1 cellular context compared by ENCODE assay signal in the genomic region with DNA sequence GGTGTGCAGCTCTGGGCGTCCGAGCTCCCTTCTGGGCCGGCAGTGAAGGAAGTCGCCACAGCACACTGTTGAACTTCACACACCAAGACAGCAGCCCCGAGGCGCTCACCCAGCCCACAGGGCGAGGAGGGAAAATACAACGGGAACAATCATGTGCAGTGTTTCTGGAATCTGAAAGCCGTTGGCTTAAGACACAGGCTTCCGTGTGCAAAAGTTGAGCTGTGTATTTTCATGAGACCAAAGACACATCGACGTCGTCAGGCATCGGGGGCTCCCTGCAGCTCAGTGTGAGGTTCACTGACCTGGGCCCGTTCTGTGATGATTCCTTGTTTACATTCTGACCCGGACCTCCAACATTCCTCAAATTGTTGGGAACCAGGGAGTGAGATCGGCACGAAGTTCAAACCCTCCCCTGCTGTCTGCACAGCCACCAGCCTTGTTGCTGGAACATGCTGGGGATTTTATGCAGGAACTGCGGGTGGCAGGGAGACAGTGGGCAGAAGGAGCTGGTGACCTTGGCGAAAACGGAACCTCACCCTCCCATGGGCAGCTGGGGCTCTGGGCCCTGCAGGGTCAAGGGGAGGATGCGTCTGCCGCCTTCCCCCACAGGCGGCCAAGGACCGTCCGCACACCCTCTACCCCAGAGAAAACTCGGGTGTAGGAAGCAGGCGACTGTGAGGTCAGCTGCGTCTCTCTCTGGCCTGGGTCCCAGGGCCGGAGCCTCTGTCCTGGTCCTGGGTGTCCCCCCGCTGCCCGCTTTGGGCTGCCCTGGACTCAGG.
TF ChIP-seq lines count a peak whose summit lies in the region.

No MANE protein-coding gene starts in this region.

TF ChIP-seq in HepG2, 621 proteins besides CTCF, POLR2A, EP300 and RAD21 (continued from another document and continues in another):
- TF ChIP-seq ZBTB1 (CRISPR knock-in tag; IDR thresholded peaks at IDR 0.05; ENCODE audit: borderline replicate concordance): no peak
- TF ChIP-seq, protein P1, sequence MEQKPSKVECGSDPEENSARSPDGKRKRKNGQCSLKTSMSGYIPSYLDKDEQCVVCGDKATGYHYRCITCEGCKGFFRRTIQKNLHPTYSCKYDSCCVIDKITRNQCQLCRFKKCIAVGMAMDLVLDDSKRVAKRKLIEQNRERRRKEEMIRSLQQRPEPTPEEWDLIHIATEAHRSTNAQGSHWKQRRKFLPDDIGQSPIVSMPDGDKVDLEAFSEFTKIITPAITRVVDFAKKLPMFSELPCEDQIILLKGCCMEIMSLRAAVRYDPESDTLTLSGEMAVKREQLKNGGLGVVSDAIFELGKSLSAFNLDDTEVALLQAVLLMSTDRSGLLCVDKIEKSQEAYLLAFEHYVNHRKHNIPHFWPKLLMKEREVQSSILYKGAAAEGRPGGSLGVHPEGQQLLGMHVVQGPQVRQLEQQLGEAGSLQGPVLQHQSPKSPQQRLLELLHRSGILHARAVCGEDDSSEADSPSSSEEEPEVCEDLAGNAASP (CRISPR knock-in tag; IDR thresholded peaks at IDR 0.05; ENCODE audit: borderline replicate concordance): peak; percentile 76; the same call in 1 of the 2 replicates
- peak; percentile 78; the same call in 1 of the 2 replicates for TF ChIP-seq CENPT (CRISPR knock-in tag; IDR thresholded peaks at IDR 0.05; ENCODE audit: low read depth)
- TF ChIP-seq ZSCAN20 (CRISPR knock-in tag; IDR thresholded peaks at IDR 0.05; ENCODE audit: borderline replicate concordance): 0 out of 2 replicates have a peak, but pooled peaks have one; percentile 69
- peak; percentile 71; the same call in 1 of the 2 replicates for TF ChIP-seq GZF1 (CRISPR knock-in tag; IDR thresholded peaks at IDR 0.05)
- TF ChIP-seq, protein P2, sequence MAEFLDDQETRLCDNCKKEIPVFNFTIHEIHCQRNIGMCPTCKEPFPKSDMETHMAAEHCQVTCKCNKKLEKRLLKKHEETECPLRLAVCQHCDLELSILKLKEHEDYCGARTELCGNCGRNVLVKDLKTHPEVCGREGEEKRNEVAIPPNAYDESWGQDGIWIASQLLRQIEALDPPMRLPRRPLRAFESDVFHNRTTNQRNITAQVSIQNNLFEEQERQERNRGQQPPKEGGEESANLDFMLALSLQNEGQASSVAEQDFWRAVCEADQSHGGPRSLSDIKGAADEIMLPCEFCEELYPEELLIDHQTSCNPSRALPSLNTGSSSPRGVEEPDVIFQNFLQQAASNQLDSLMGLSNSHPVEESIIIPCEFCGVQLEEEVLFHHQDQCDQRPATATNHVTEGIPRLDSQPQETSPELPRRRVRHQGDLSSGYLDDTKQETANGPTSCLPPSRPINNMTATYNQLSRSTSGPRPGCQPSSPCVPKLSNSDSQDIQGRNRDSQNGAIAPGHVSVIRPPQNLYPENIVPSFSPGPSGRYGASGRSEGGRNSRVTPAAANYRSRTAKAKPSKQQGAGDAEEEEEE (CRISPR knock-in tag; IDR thresholded peaks at IDR 0.05; ENCODE audit: borderline replicate concordance): no peak
- TF ChIP-seq CCDC6 (CRISPR knock-in tag; IDR thresholded peaks at IDR 0.05): peak; percentile 96
- TF ChIP-seq ZNF350 (CRISPR knock-in tag; IDR thresholded peaks at IDR 0.05; ENCODE audit: borderline replicate concordance, low read depth): peak; percentile 90
- TF ChIP-seq ATAD3A (CRISPR knock-in tag; IDR thresholded peaks at IDR 0.05): no peak
- TF ChIP-seq ZNF83 (CRISPR knock-in tag; IDR thresholded peaks at IDR 0.05; ENCODE audit: borderline replicate concordance): no peak
- peak; percentile 60 for TF ChIP-seq CHCHD3 (CRISPR knock-in tag; IDR thresholded peaks at IDR 0.05)
- no peak for TF ChIP-seq GABPA (IDR thresholded peaks at IDR 0.05; ENCODE audit: low read depth, low read length)
- TF ChIP-seq GABPA (CRISPR knock-in tag; IDR thresholded peaks at IDR 0.05; ENCODE audit: low read depth): no peak
- TF ChIP-seq, protein P3, sequence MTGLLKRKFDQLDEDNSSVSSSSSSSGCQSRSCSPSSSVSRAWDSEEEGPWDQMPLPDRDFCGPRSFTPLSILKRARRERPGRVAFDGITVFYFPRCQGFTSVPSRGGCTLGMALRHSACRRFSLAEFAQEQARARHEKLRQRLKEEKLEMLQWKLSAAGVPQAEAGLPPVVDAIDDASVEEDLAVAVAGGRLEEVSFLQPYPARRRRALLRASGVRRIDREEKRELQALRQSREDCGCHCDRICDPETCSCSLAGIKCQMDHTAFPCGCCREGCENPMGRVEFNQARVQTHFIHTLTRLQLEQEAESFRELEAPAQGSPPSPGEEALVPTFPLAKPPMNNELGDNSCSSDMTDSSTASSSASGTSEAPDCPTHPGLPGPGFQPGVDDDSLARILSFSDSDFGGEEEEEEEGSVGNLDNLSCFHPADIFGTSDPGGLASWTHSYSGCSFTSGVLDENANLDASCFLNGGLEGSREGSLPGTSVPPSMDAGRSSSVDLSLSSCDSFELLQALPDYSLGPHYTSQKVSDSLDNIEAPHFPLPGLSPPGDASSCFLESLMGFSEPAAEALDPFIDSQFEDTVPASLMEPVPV (CRISPR knock-in tag; IDR thresholded peaks at IDR 0.05): peak; percentile 76; the same call in 1 of the 2 replicates
- no peak for TF ChIP-seq AGO1 (IDR thresholded peaks at IDR 0.05; ENCODE audit: low read depth, low read length, poor library complexity, severe bottlenecking)
- TF ChIP-seq CEBPG (CRISPR knock-in tag; IDR thresholded peaks at IDR 0.05): no peak
- TF ChIP-seq, protein P4, sequence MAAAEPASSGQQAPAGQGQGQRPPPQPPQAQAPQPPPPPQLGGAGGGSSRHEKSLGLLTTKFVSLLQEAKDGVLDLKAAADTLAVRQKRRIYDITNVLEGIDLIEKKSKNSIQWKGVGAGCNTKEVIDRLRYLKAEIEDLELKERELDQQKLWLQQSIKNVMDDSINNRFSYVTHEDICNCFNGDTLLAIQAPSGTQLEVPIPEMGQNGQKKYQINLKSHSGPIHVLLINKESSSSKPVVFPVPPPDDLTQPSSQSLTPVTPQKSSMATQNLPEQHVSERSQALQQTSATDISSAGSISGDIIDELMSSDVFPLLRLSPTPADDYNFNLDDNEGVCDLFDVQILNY (CRISPR knock-in tag; conservative IDR thresholded peaks at IDR 0.05): 0 out of 2 replicates have a peak, but pooled peaks have one; percentile 8
- no peak for TF ChIP-seq SP2 (CRISPR knock-in tag; IDR thresholded peaks at IDR 0.05)
- TF ChIP-seq ZMAT3 (CRISPR knock-in tag; conservative IDR thresholded peaks at IDR 0.05): peak; percentile 99
- TF ChIP-seq NFYB (CRISPR knock-in tag; IDR thresholded peaks at IDR 0.05): peak; percentile 37
- TF ChIP-seq ADNP (CRISPR knock-in tag; IDR thresholded peaks at IDR 0.05): no peak
- peak; percentile 80 for TF ChIP-seq RNF2 (conservative IDR thresholded peaks at IDR 0.05; ENCODE audit: low read depth)
- TF ChIP-seq, protein P5, sequence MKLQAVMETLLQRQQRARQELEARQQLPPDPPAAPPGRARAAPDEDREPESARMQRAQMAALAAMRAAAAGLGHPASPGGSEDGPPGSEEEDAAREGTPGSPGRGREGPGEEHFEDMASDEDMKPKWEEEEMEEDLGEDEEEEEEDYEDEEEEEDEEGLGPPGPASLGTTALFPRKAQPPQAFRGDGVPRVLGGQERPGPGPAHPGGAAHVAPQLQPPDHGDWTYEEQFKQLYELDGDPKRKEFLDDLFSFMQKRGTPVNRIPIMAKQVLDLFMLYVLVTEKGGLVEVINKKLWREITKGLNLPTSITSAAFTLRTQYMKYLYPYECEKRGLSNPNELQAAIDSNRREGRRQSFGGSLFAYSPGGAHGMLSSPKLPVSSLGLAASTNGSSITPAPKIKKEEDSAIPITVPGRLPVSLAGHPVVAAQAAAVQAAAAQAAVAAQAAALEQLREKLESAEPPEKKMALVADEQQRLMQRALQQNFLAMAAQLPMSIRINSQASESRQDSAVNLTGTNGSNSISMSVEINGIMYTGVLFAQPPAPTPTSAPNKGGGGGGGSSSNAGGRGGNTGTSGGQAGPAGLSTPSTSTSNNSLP (IDR thresholded peaks at IDR 0.05; ENCODE audit: low read depth, low read length): 0 out of 2 replicates have a peak, but pooled peaks have one; percentile 48
- no peak for TF ChIP-seq EEA1 (CRISPR knock-in tag; IDR thresholded peaks at IDR 0.05; ENCODE audit: borderline replicate concordance)
- TF ChIP-seq KDM4B (CRISPR knock-in tag; IDR thresholded peaks at IDR 0.05): peak; percentile 89
- TF ChIP-seq ZNF709 (CRISPR knock-in tag; IDR thresholded peaks at IDR 0.05): no peak
- no peak for TF ChIP-seq PTBP1 (IDR thresholded peaks at IDR 0.05; ENCODE audit: low read depth, low read length, poor library complexity, severe bottlenecking)
- TF ChIP-seq ZIK1 (CRISPR knock-in tag; IDR thresholded peaks at IDR 0.05; ENCODE audit: borderline replicate concordance, low read depth): no peak
- TF ChIP-seq, protein P6, sequence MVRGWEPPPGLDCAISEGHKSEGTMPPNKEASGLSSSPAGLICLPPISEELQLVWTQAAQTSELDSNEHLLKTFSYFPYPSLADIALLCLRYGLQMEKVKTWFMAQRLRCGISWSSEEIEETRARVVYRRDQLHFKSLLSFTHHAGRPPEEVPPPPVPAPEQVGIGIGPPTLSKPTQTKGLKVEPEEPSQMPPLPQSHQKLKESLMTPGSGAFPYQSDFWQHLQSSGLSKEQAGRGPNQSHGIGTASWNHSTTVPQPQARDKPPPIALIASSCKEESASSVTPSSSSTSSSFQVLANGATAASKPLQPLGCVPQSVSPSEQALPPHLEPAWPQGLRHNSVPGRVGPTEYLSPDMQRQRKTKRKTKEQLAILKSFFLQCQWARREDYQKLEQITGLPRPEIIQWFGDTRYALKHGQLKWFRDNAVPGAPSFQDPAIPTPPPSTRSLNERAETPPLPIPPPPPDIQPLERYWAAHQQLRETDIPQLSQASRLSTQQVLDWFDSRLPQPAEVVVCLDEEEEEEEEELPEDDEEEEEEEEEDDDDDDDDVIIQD (CRISPR knock-in tag; IDR thresholded peaks at IDR 0.05; ENCODE audit: low read depth): peak; percentile 69
- no peak for TF ChIP-seq ZNF549 (CRISPR knock-in tag; IDR thresholded peaks at IDR 0.05)
- no peak for TF ChIP-seq HOXA7 (CRISPR knock-in tag; IDR thresholded peaks at IDR 0.05)
- 0 out of 2 replicates have a peak, but pooled peaks have one; percentile 54 for TF ChIP-seq ZNF562 (CRISPR knock-in tag; IDR thresholded peaks at IDR 0.05; ENCODE audit: borderline replicate concordance)
- peak; percentile 31; the same call in 1 of the 2 replicates for TF ChIP-seq ZNF644 (CRISPR knock-in tag; IDR thresholded peaks at IDR 0.05; ENCODE audit: low read depth)
- TF ChIP-seq, protein P7, sequence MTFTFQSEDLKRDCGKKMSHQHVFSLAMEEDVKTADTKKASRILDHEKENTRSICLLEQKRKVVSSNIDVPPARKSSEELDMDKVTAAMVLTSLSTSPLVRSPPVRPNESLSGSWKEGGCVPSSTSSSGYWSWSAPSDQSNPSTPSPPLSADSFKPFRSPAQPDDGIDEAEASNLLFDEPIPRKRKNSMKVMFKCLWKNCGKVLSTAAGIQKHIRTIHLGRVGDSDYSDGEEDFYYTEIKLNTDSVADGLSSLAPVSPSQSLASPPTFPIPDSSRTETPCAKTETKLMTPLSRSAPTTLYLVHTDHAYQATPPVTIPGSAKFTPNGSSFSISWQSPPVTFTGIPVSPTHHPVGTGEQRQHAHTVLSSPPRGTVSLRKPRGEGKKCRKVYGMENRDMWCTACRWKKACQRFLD (CRISPR knock-in tag; IDR thresholded peaks at IDR 0.05; ENCODE audit: borderline replicate concordance): 0 out of 2 replicates have a peak, but pooled peaks have one; percentile 69
- peak; percentile 59; the same call in 1 of the 2 replicates for TF ChIP-seq SP4 (CRISPR knock-in tag; IDR thresholded peaks at IDR 0.05)
- TF ChIP-seq, protein P8, sequence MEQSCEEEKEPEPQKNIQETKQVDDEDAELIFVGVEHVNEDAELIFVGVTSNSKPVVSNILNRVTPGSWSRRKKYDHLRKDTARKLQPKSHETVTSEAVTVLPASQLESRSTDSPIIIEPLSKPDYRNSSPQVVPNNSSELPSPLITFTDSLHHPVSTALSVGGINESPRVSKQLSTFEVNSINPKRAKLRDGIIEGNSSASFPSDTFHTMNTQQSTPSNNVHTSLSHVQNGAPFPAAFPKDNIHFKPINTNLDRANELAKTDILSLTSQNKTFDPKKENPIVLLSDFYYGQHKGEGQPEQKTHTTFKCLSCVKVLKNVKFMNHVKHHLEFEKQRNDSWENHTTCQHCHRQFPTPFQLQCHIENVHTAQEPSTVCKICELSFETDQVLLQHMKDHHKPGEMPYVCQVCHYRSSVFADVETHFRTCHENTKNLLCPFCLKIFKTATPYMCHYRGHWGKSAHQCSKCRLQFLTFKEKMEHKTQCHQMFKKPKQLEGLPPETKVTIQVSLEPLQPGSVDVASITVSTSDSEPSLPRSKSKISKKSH (CRISPR knock-in tag; IDR thresholded peaks at IDR 0.05; ENCODE audit: borderline replicate concordance): peak; percentile 96
- TF ChIP-seq ZNF558 (CRISPR knock-in tag; IDR thresholded peaks at IDR 0.05; ENCODE audit: borderline replicate concordance): no peak; the same call in 1 of the 2 replicates
- TF ChIP-seq WIZ (CRISPR knock-in tag; IDR thresholded peaks at IDR 0.05): peak; percentile 26; the same call in 1 of the 2 replicates
- TF ChIP-seq, protein P9, sequence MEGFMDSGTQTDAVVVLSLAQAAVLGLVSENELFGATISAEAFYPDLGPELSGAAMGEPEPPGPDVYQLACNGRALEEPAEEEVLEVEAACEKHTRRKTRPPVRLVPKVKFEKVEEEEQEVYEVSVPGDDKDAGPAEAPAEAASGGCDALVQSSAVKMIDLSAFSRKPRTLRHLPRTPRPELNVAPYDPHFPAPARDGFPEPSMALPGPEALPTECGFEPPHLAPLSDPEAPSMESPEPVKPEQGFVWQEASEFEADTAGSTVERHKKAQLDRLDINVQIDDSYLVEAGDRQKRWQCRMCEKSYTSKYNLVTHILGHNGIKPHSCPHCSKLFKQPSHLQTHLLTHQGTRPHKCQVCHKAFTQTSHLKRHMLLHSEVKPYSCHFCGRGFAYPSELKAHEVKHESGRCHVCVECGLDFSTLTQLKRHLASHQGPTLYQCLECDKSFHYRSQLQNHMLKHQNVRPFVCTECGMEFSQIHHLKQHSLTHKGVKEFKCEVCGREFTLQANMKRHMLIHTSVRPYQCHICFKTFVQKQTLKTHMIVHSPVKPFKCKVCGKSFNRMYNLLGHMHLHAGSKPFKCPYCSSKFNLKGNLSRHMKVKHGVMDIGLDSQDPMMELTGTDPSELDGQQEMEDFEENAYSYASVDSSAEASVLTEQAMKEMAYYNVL (CRISPR knock-in tag; IDR thresholded peaks at IDR 0.05; ENCODE audit: borderline replicate concordance): peak; percentile 62; the same call in 1 of the 2 replicates
- 0 out of 2 replicates have a peak, but pooled peaks have one; percentile 64 for TF ChIP-seq ZFP90 (CRISPR knock-in tag; IDR thresholded peaks at IDR 0.05; ENCODE audit: borderline replicate concordance)
- peak; percentile 86; the same call in 1 of the 2 replicates for TF ChIP-seq ZNF30 (CRISPR knock-in tag; IDR thresholded peaks at IDR 0.05)
- no peak; the same call in 1 of the 2 replicates for TF ChIP-seq NFATC3 (CRISPR knock-in tag; IDR thresholded peaks at IDR 0.05)
- TF ChIP-seq SALL1 (CRISPR knock-in tag; IDR thresholded peaks at IDR 0.05): peak; percentile 97
- TF ChIP-seq, protein P10, sequence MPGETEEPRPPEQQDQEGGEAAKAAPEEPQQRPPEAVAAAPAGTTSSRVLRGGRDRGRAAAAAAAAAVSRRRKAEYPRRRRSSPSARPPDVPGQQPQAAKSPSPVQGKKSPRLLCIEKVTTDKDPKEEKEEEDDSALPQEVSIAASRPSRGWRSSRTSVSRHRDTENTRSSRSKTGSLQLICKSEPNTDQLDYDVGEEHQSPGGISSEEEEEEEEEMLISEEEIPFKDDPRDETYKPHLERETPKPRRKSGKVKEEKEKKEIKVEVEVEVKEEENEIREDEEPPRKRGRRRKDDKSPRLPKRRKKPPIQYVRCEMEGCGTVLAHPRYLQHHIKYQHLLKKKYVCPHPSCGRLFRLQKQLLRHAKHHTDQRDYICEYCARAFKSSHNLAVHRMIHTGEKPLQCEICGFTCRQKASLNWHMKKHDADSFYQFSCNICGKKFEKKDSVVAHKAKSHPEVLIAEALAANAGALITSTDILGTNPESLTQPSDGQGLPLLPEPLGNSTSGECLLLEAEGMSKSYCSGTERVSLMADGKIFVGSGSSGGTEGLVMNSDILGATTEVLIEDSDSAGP (CRISPR knock-in tag; IDR thresholded peaks at IDR 0.05; ENCODE audit: borderline replicate concordance): peak; percentile 71; the same call in 1 of the 2 replicates
